ENCODE assay signal across 8 cellular contexts in the genomic region with DNA sequence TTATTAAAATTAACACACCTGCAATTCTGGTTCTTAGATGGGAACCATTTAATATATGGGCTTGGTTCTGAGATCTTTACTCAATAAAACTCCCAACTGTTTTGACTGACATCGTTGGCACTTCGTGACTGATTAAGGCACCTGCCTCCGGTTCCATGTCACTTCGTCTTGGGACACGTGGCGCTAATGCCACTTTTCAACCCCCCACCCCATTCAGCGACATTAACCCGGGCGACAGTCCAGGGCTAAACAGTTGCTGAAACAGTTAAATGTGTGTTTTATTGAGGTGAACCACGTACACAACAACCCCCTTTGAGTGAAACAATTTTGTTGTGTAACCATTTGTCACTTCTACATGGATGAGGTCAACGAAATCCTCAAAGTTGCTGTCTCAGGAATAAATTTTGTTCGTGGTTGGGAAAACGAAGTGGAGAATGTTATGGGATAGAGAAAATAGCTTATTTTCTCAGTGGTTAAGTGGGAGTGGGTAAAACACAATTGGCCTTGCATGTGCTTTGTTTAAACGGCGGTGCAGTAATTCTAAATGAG. TPM values are rescaled to one million over a fixed set of nuclear protein-coding genes. Genes with fewer than 3 reads are reported as not detected.
DNase-seq lines count a peak whose midpoint lies in the region; ATAC-seq and TF ChIP-seq lines count a peak whose summit lies in the region.

No MANE protein-coding gene starts in this region.

- no peak for TF ChIP-seq CTCF in RWPE1 (conservative IDR thresholded peaks at IDR 0.05; ENCODE audit: low read depth)

- no peak overlapping the region for H4K12ac ChIP-seq in trophoblast cell (ENCODE audit: low read depth, low read length)

- H4K8ac ChIP-seq in trophoblast cell (ENCODE audit: low read depth, low read length): peak overlapping the region; percentile 95

- peaks cover 5% of the 10 kb centered on the region; the same call in 1 of the 2 replicates for H3K9me3 ChIP-seq in ES-I3 (ENCODE audit: control insufficient read depth, insufficient read depth, low read length)
- H3K9me3 ChIP-seq in trophoblast cell (ENCODE audit: insufficient read depth, low read depth, low read length): no peaks in the 10 kb centered on the region

- H3K18ac ChIP-seq in trophoblast cell (ENCODE audit: low read length): no peak overlapping the region

- POLR2A ChIA-PET in RWPE1 (lab: Yijun Ruan, JAX; ENCODE audit: low non-redundant PET): no interaction called here

- H2BK12ac ChIP-seq in trophoblast cell (ENCODE audit: low read length): peak overlapping the region; percentile 88

- no peaks in the 10 kb centered on the region for H3K27me3 ChIP-seq in trophoblast cell (ENCODE audit: insufficient read depth, low read length)

- CTCF ChIA-PET in RWPE1 (lab: Yijun Ruan, JAX): interaction anchor here (0.6 kb wide), 2 partner anchors 19 to 32 kb away, joined by 3 to 4 read pairs; no protein-coding TSS in a partner anchor

- H2AFZ ChIP-seq in trophoblast cell (ENCODE audit: insufficient read depth, low read length, poor library complexity): peak overlapping the region; percentile 30

- H3K36me3 ChIP-seq in ES-I3 (ENCODE audit: insufficient read depth, low read length): no peaks in the 10 kb centered on the region
- no peaks in the 10 kb centered on the region for H3K36me3 ChIP-seq in trophoblast cell (ENCODE audit: control insufficient read depth in 1 of 2, insufficient read depth in 2 of 2, low read length in 2 of 2)

- H3K27ac ChIP-seq in RWPE1 (peak overlapping the region; percentile 99), epithelial cell of prostate (peak overlapping the region; percentile 97), trophoblast cell (ENCODE audit: low read depth, low read length) (peak overlapping the region; percentile 97)

- H3K23ac ChIP-seq in trophoblast cell (ENCODE audit: low read length): no peak overlapping the region

- peak overlapping the region; percentile 85 for H2AK5ac ChIP-seq in trophoblast cell (ENCODE audit: low read length)

- peak overlapping the region; percentile 93 for H4K91ac ChIP-seq in trophoblast cell (ENCODE audit: low read depth, low read length)

- H3K79me1 ChIP-seq in trophoblast cell (ENCODE audit: low read length): peaks cover 15% of the 10 kb centered on the region

- DNase-seq in RWPE1 (ENCODE audit: low spot score): no peak
- no peak for DNase-seq in epithelial cell of prostate (ENCODE audit: low read depth, low spot score)
- peak in 1 of 2 donors; percentile 23 for DNase-seq in trophoblast cell
- DNase-seq in NCI-H69 (lab: John Stamatoyannopoulos, UW): no peak

- H3K79me2 ChIP-seq in trophoblast cell (ENCODE audit: control insufficient read depth, insufficient read depth, low read length, poor library complexity): peaks cover 10% of the 10 kb centered on the region

- H3K4ac ChIP-seq in trophoblast cell (ENCODE audit: low read depth, low read length): peak overlapping the region; percentile 65

- H2BK120ac ChIP-seq in trophoblast cell (ENCODE audit: insufficient read depth, low read length, poor library complexity): peak overlapping the region; percentile 91

- peak overlapping the region; percentile 82 for H3K4me2 ChIP-seq in trophoblast cell (ENCODE audit: low read length)

- H3K14ac ChIP-seq in trophoblast cell (ENCODE audit: low read length): peak overlapping the region; percentile 85

- no CpG with 5 or more reads among the region's 15 CpGs for WGBS in trophoblast cell (ENCODE audit: extremely low coverage, insufficient coverage, insufficient read length)

- H3K4me3 ChIP-seq in trophoblast cell (ENCODE audit: low read depth, low read length): peak overlapping the region; percentile 68

- peaks cover 28% of the 10 kb centered on the region for H3K4me1 ChIP-seq in ES-I3 (ENCODE audit: insufficient read depth, low read length)
- H3K4me1 ChIP-seq in trophoblast cell (ENCODE audit: control insufficient read depth in 1 of 2, insufficient read depth in 2 of 2, low read length in 2 of 2): peaks cover 3 to 5% of the 10 kb centered on the region in 2 experiments

- H2BK5ac ChIP-seq in trophoblast cell (ENCODE audit: low read depth, low read length, poor library complexity): peak overlapping the region; percentile 77

- H3K9ac ChIP-seq in ES-I3 (ENCODE audit: low read depth, low read length) (peak overlapping the region; percentile 88), trophoblast cell (ENCODE audit: low read length) (peak overlapping the region; percentile 88)

- ATAC-seq in HG03196 (IDR thresholded peaks at IDR 0.05; ENCODE audit: unreplicated experiment): no peak
- ATAC-seq in GM18517 (IDR thresholded peaks at IDR 0.05; ENCODE audit: unreplicated experiment): no peak
- no peak for ATAC-seq in HG02981 (IDR thresholded peaks at IDR 0.05; ENCODE audit: unreplicated experiment)

RNA-seq across cellular contexts. Expression of gene SLC38A2, which starts 9.9 kb away (rescaled TPM):
- polyA plus RNA-seq in trophoblast cell (2013): 849 and 857 TPM in 2 replicates
